In genomic region chr1:150841626-150842025, GRCh38 we compare ENCODE assay signal across 1 cellular context.
TF ChIP-seq lines count a peak whose summit lies in the region.

No MANE protein-coding gene starts in this region.

TF ChIP-seq in GM23338, 12 proteins besides CTCF, POLR2A, EP300 and RAD21 (continued from another document):
- no peak for TF ChIP-seq ZNF462 (CRISPR knock-in tag; IDR thresholded peaks at IDR 0.05)
- no peak for TF ChIP-seq EZH2phosphoT487 (IDR thresholded peaks at IDR 0.05; ENCODE audit: unreplicated experiment)
- TF ChIP-seq CREB1 (CRISPR knock-in tag; IDR thresholded peaks at IDR 0.05; ENCODE audit: low read depth): no peak
